20 cellular contexts compared by ENCODE assay signal in the genomic region with DNA sequence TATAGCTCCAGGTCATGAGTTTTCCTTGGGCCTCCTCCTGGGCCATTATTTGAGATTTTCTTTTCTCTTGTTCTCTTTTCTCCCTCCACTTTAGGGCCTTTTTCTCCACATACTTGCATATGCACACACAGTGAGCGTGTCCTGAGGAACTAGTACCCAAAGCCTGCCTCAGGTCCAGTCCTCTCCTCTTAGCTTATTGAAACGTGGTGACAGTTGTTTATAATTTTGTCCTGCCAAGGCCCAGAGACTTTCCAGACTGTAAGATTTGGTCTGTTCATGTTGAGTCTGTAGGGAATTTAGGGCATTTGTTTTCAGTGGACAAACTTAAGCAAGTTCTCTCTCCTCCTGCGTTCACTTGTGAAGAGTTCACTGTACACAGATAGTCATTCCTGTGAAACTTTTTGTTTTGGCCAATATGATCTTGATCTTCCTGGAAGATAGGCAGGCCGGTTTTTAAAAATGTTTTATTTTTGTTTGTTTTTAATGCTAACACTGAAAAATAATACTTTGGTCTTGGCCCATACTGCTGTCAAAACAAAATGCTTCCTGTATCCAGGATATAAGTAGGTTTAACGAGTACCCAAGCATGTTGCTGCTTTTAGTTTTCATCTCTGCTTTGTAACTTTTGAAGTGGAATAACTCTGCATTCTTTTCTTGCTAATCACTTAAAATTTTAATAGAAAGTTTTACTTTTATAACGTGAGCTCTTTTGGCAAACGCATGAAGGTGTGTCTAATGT. TPM values are rescaled to one million over a fixed set of nuclear protein-coding genes. Genes with fewer than 3 reads are reported as not detected.
DNase-seq lines count a peak whose midpoint lies in the region; ATAC-seq and TF ChIP-seq lines count a peak whose summit lies in the region.
"Had no signal": no experiment of that assay in that cellular context is flagged by ENCODE, and none has a peak within 500 bp of the region (broad histone marks: within the 10 kb centered on the region; RNA-seq: fewer than 3 reads in every experiment).

No MANE protein-coding gene starts in this region.

- H3K27me3 ChIP-seq in ACC112 (ENCODE audit: insufficient read depth, low read length), result no peaks in the 10 kb centered on the region
- H3K27me3 ChIP-seq in RWPE2 (ENCODE audit: insufficient read depth, poor library complexity, severe bottlenecking), result no peaks in the 10 kb centered on the region
- no peaks in the 10 kb centered on the region for H3K27me3 ChIP-seq in gastroesophageal sphincter
- no peaks in the 10 kb centered on the region for H3K27me3 ChIP-seq in trophoblast cell (ENCODE audit: insufficient read depth, low read length)
- H3K27me3 ChIP-seq: right atrium auricular region, upper lobe of left lung had no signal

- no peak overlapping the region for H2BK5ac ChIP-seq in trophoblast cell (ENCODE audit: low read depth, low read length, poor library complexity)

- H3K23ac ChIP-seq in trophoblast cell (ENCODE audit: low read length), result no peak overlapping the region

- ATAC-seq in RWPE2 (ENCODE audit: low read depth) (peak; percentile 36; the same call in 1 of the 3 replicates), gastroesophageal sphincter (peak; percentile 29), HG02970 (IDR thresholded peaks at IDR 0.05; ENCODE audit: low FRiP score, unreplicated experiment) (no peak), HG02870 (IDR thresholded peaks at IDR 0.05; ENCODE audit: unreplicated experiment) (no peak)
- ATAC-seq: activated CD8-positive, alpha-beta T cell treated with anti-CD3 and anti-CD28 coated beads, Interleukin-2, amount 10 ng/mL, durations not matched to agents 7 days and 5 days; activated T-helper 17 cell treated with anti-CD3 and anti-CD28 coated beads, Interleukin-2, amount 50 U/mL, for 72 hours; CD8-positive, alpha-beta T cell had no signal

- H4K91ac ChIP-seq in trophoblast cell (ENCODE audit: low read depth, low read length), result no peak overlapping the region

- no peak overlapping the region for H3K9ac ChIP-seq in trophoblast cell (ENCODE audit: low read length)

- H3K14ac ChIP-seq in trophoblast cell (ENCODE audit: low read length), result no peak overlapping the region

- CTCF ChIA-PET in RWPE1 (lab: Yijun Ruan, JAX), result interaction anchor here (0.6 to 0.7 kb wide), 3 partner anchors 14 to 1235 kb away, joined by 3 to 5 read pairs (median 3); no protein-coding TSS in a partner anchor

- H3K79me1 ChIP-seq in trophoblast cell (ENCODE audit: low read length), result peaks cover 6% of the 10 kb centered on the region

- H3K18ac ChIP-seq in trophoblast cell (ENCODE audit: low read length), result no peak overlapping the region

- H2AFZ ChIP-seq in ACC112 (ENCODE audit: low read length, unreplicated experiment) (no peak overlapping the region), trophoblast cell (ENCODE audit: insufficient read depth, low read length, poor library complexity) (no peak overlapping the region)
- H2AFZ ChIP-seq: PC-9 had no signal

- H3K4me3 ChIP-seq in ACC112 (ENCODE audit: low read depth, low read length) (peak overlapping the region; percentile 16), RWPE2 (ENCODE audit: severe bottlenecking) (no peak overlapping the region), gastroesophageal sphincter (no peak overlapping the region), trophoblast cell (ENCODE audit: low read depth, low read length) (no peak overlapping the region)
- H3K4me3 ChIP-seq: PC-9, right atrium auricular region, upper lobe of left lung had no signal

- H2BK120ac ChIP-seq in trophoblast cell (ENCODE audit: insufficient read depth, low read length, poor library complexity), result no peak overlapping the region

- H3K79me2 ChIP-seq in ACC112 (ENCODE audit: control insufficient read depth, insufficient read depth, low read length, unreplicated experiment) (no peaks in the 10 kb centered on the region), trophoblast cell (ENCODE audit: control insufficient read depth, insufficient read depth, low read length, poor library complexity) (peaks cover 7% of the 10 kb centered on the region)

- H3K4me2 ChIP-seq in trophoblast cell (ENCODE audit: low read length), result no peak overlapping the region
- H3K4me2 ChIP-seq: PC-9 had no signal

- H3K36me3 ChIP-seq in ACC112 (ENCODE audit: insufficient read depth, low read length) (no peaks in the 10 kb centered on the region), RWPE2 (ENCODE audit: low read depth) (no peaks in the 10 kb centered on the region), gastroesophageal sphincter (no peaks in the 10 kb centered on the region), trophoblast cell (ENCODE audit: control insufficient read depth in 1 of 2, insufficient read depth in 2 of 2, low read length in 2 of 2) (no peaks in the 10 kb centered on the region)
- H3K36me3 ChIP-seq: right atrium auricular region, upper lobe of left lung had no signal

- POLR2A ChIA-PET in RWPE1 (lab: Yijun Ruan, JAX; ENCODE audit: low non-redundant PET), result no interaction called here

- WGBS in gastroesophageal sphincter (ENCODE audit: low coverage in 1 of 2), 2 donors, result 18 to 26% methylated on average over 7 of the region's 7 CpGs
- no CpG with 5 or more reads among the region's 7 CpGs for WGBS in trophoblast cell (ENCODE audit: extremely low coverage, insufficient coverage, insufficient read length)

- H3K9me3 ChIP-seq in RWPE2 (ENCODE audit: severe bottlenecking) (no peaks in the 10 kb centered on the region), gastroesophageal sphincter (no peaks in the 10 kb centered on the region), trophoblast cell (ENCODE audit: insufficient read depth, low read depth, low read length) (peaks cover 2% of the 10 kb centered on the region)
- H3K9me3 ChIP-seq: right atrium auricular region, upper lobe of left lung had no signal

- no peak for DNase-seq in RWPE2 (ENCODE audit: low spot score)
- DNase-seq in trophoblast cell, result no peak
- no peak for DNase-seq in RWPE1 (ENCODE audit: low spot score)
- DNase-seq in HCEC 1CT, result no peak
- DNase-seq: activated CD8-positive, alpha-beta T cell treated with anti-CD3 and anti-CD28 coated beads, Interleukin-2, amount 10 ng/mL, durations not matched to agents 7 days and 5 days; amygdala; CD8-positive, alpha-beta T cell; left cardiac atrium; MM.1S; naive B cell; NCI-H526 treated with DMSO at 0.1 percent for 48 hours; stimulated activated CD4-positive, alpha-beta T cell treated with anti-CD3 and anti-CD28 coated beads, Interleukin-2, amount 100 ng/mL, for 48 hours; upper lobe of left lung had no signal

- no peak for TF ChIP-seq POLR2A in gastroesophageal sphincter (IDR thresholded peaks at IDR 0.05)

- H3K4ac ChIP-seq in trophoblast cell (ENCODE audit: low read depth, low read length), result peak overlapping the region; percentile 27

- H4K12ac ChIP-seq in trophoblast cell (ENCODE audit: low read depth, low read length), result no peak overlapping the region

- peaks cover 21% of the 10 kb centered on the region for H3K4me1 ChIP-seq in ACC112 (ENCODE audit: control insufficient read depth, insufficient read depth, low read length, unreplicated experiment)
- H3K4me1 ChIP-seq in RWPE2 (ENCODE audit: insufficient read depth, poor library complexity, severe bottlenecking), result peaks cover 26% of the 10 kb centered on the region
- H3K4me1 ChIP-seq in gastroesophageal sphincter, result peaks cover 0 to 86% (median 0%) of the 10 kb centered on the region in 3 donors
- H3K4me1 ChIP-seq in trophoblast cell (ENCODE audit: control insufficient read depth in 1 of 2, insufficient read depth in 2 of 2, low read length in 2 of 2), result peaks cover 17 to 24% of the 10 kb centered on the region in 2 experiments

- TF ChIP-seq EP300 in gastroesophageal sphincter (IDR thresholded peaks at IDR 0.05), result no peak

- TF ChIP-seq CTCF in RWPE2 (IDR thresholded peaks at IDR 0.05; ENCODE audit: poor library complexity, severe bottlenecking) (no peak), gastroesophageal sphincter (IDR thresholded peaks at IDR 0.05) (no peak), RWPE1 (conservative IDR thresholded peaks at IDR 0.05; ENCODE audit: low read depth) (no peak)

- H3K27ac ChIP-seq in ACC112 (ENCODE audit: low read depth, low read length) (peak overlapping the region; percentile 24), RWPE2 (ENCODE audit: poor library complexity, severe bottlenecking) (peak overlapping the region; percentile 16), gastroesophageal sphincter (peak overlapping the region in 3 of 4 donors; percentile 34 to 65 (median 47)), trophoblast cell (ENCODE audit: low read depth, low read length) (no peak overlapping the region), RWPE1 (no peak overlapping the region)
- H3K27ac ChIP-seq: PC-9, right atrium auricular region, upper lobe of left lung had no signal

- no peak overlapping the region for H2AK5ac ChIP-seq in trophoblast cell (ENCODE audit: low read length)

- no peak overlapping the region for H4K8ac ChIP-seq in trophoblast cell (ENCODE audit: low read depth, low read length)

- no peak overlapping the region for H2BK12ac ChIP-seq in trophoblast cell (ENCODE audit: low read length)

RNA-seq across cellular contexts. Expression of a gene that starts 20.7 kb away (rescaled TPM):
- 10 to 100 TPM; 12.4 to 28.3 (median 15.5) TPM for total RNA-seq in gastroesophageal sphincter
- polyA plus RNA-seq in trophoblast cell (2013), result 43.6 and 44.5 TPM in 2 replicates

Comparison
In these comparisons a context has a peak if more than half of its experiments do, and no peak if none do; other contexts are left out.
1. H3K27ac ChIP-seq: peak in ACC112 (single experiment), RWPE2 (single experiment) and gastroesophageal sphincter (3 of 4); none in trophoblast cell (single experiment) and RWPE1 (single experiment).
2. ATAC-seq: peak in RWPE2 (single experiment) and gastroesophageal sphincter (single experiment); none in HG02970 (single experiment) and HG02870 (single experiment).